18 cellular contexts compared by ENCODE assay signal in the genomic region with DNA sequence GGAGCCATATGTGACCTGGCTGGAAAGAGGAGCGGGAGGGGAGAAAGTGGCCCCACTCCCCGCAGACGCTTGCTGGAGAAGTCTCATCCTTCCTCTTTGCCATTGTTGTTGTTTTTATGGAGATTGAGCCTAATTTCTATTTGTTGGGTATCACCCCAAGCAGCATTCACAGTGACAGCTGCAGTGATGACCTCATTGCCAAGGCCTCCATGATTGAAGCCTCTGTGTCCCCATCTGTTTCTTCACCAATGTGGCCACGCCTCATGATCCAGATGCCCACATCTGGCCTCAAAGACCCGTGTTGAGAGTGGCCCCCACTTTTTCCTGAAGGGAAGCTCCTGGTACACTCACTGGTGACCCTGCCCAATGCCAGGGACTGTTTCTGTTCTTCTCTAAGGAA.
DNase-seq lines count a peak whose midpoint lies in the region; ATAC-seq, FAIRE-seq and TF ChIP-seq lines count a peak whose summit lies in the region.
"Had no signal": no experiment of that assay in that cellular context is flagged by ENCODE, and none has a peak within 500 bp of the region (broad histone marks: within the 10 kb centered on the region; RNA-seq: fewer than 3 reads in every experiment).

No MANE protein-coding gene starts in this region.

- H3K4me1 ChIP-seq in heart left ventricle (peaks cover 0 to 64% (median 21%) of the 10 kb centered on the region in 12 donors), heart right ventricle (peaks cover 3 to 68% (median 28%) of the 10 kb centered on the region in 9 donors), HepG2 (ENCODE audit: insufficient read depth, low read length) (no peaks in the 10 kb centered on the region), right lobe of liver (no peaks in the 10 kb centered on the region), endodermal cell (ENCODE audit: control insufficient read depth, insufficient read depth, low read length) (no peaks in the 10 kb centered on the region)
- H3K4me1 ChIP-seq: BLaER1 had no signal

- no peak for TF ChIP-seq CTCF in heart left ventricle (IDR thresholded peaks at IDR 0.05)
- no peak for TF ChIP-seq CTCF in heart right ventricle (IDR thresholded peaks at IDR 0.05)
- no peak for TF ChIP-seq CTCF in HepG2 (CRISPR knock-in tag; IDR thresholded peaks at IDR 0.05)
- TF ChIP-seq CTCF in right lobe of liver (IDR thresholded peaks at IDR 0.05): no peak
- no peak for TF ChIP-seq CTCF in endodermal cell (conservative IDR thresholded peaks at IDR 0.05)

- peak overlapping the region in 8 of 12 donors; percentile 28 to 94 (median 41) for H3K27ac ChIP-seq in heart left ventricle
- H3K27ac ChIP-seq in heart right ventricle: peak overlapping the region in 5 of 10 donors; percentile 15 to 87 (median 86)
- H3K27ac ChIP-seq in HepG2 (ENCODE audit: extremely low read length, insufficient read depth, low read length): no peak overlapping the region
- no peak overlapping the region for H3K27ac ChIP-seq in right lobe of liver
- no peak overlapping the region for H3K27ac ChIP-seq in endodermal cell (ENCODE audit: low read depth, low read length)
- H3K27ac ChIP-seq: BLaER1, GM23248 had no signal

- H3K9me3 ChIP-seq in heart left ventricle: no peaks in the 10 kb centered on the region
- H3K9me3 ChIP-seq in heart right ventricle: no peaks in the 10 kb centered on the region
- H3K9me3 ChIP-seq in HepG2 (ENCODE audit: low read length): no peaks in the 10 kb centered on the region
- no peaks in the 10 kb centered on the region for H3K9me3 ChIP-seq in right lobe of liver
- no peaks in the 10 kb centered on the region for H3K9me3 ChIP-seq in endodermal cell (ENCODE audit: control insufficient read depth, low read length)
- H3K9me3 ChIP-seq: BLaER1 had no signal

- no peak overlapping the region for H3K27ac Mint-ChIP-seq in endodermal cell
- H3K27ac Mint-ChIP-seq: CD14-positive monocyte; CD4-positive, alpha-beta memory T cell had no signal

- H3K36me3 ChIP-seq in heart left ventricle (no peaks in the 10 kb centered on the region), heart right ventricle (no peaks in the 10 kb centered on the region), HepG2 (replicated peaks in 1 of 2; ENCODE audit: control insufficient read depth in 1 of 2, insufficient read depth in 2 of 2, low read length in 2 of 2) (no peaks in the 10 kb centered on the region), right lobe of liver (no peaks in the 10 kb centered on the region), endodermal cell (ENCODE audit: control insufficient read depth, insufficient read depth, low read length) (no peaks in the 10 kb centered on the region)
- H3K36me3 ChIP-seq: BLaER1 had no signal

- TF ChIP-seq POLR2A in heart left ventricle (IDR thresholded peaks at IDR 0.05): no peak
- TF ChIP-seq POLR2A in HepG2 (IDR thresholded peaks at IDR 0.05; ENCODE audit: insufficient read depth in 1 of 2, low read depth in 2 of 2, low read length in 2 of 2): no peak
- TF ChIP-seq POLR2A in right lobe of liver (IDR thresholded peaks at IDR 0.05): no peak

- no peak overlapping the region for H2AFZ ChIP-seq in HepG2 (ENCODE audit: low read length)
- H2AFZ ChIP-seq: GM23248 had no signal

- intact Hi-C loops in heart left ventricle (cut with DNase I) (no loop called here), heart right ventricle (cut with DNase I) (no loop called here), HepG2 (cut with micrococcal nuclease; ENCODE audit: unreplicated experiment) (no loop called here), right lobe of liver (cut with DNase I) (no loop called here)

- no peak overlapping the region for H3K4me3 Mint-ChIP-seq in endodermal cell
- H3K4me3 Mint-ChIP-seq: CD14-positive monocyte; CD4-positive, alpha-beta memory T cell had no signal

- TF ChIP-seq EP300 in HepG2 (IDR thresholded peaks at IDR 0.05; ENCODE audit: low read depth in 2 of 2, low read length in 2 of 2) (no peak), HepG2 (CRISPR knock-in tag; IDR thresholded peaks at IDR 0.05; ENCODE audit: borderline replicate concordance) (no peak)

- in situ Hi-C loops in HepG2 (cut with HindIII; ENCODE audit: extremely low pct_ligation_motif_present, low pct_unique_long_range_greater_than_20kb): no loop called here

- no peak overlapping the region for H3K4me2 ChIP-seq in HepG2 (ENCODE audit: low read depth, low read length)
- H3K4me2 ChIP-seq: BLaER1 had no signal

- CTCF ChIA-PET in HepG2 (lab: Yijun Ruan, JAX; ENCODE audit: low intra/inter-chr PET ratio, low total read pairs): no interaction called here

- H3K4me1 Mint-ChIP-seq in endodermal cell: peaks cover 2% of the 10 kb centered on the region
- H3K4me1 Mint-ChIP-seq: CD4-positive, alpha-beta memory T cell had no signal

- no peaks in the 10 kb centered on the region for H3K9me3 Mint-ChIP-seq in endodermal cell
- H3K9me3 Mint-ChIP-seq: CD4-positive, alpha-beta memory T cell had no signal

- BruUV-seq in HepG2 (replicated peaks; lab: Mats Ljungman, UMichigan): no TSS peak

- TF ChIP-seq RAD21 in HepG2 (CRISPR knock-in tag; IDR thresholded peaks at IDR 0.05): no peak

- H3K36me3 Mint-ChIP-seq in endodermal cell (ENCODE audit: low read depth): no peaks in the 10 kb centered on the region
- H3K36me3 Mint-ChIP-seq: CD14-positive monocyte; CD4-positive, alpha-beta memory T cell had no signal

- ATAC-seq in heart left ventricle (no peak), heart right ventricle (no peak), HepG2 (no peak), right lobe of liver (no peak)

- H3K27me3 ChIP-seq in heart left ventricle (no peaks in the 10 kb centered on the region), heart right ventricle (no peaks in the 10 kb centered on the region), HepG2 (ENCODE audit: control insufficient read depth in 1 of 2, insufficient read depth in 2 of 2, low read length in 2 of 2) (peaks cover under 1 to 16% of the 10 kb centered on the region in 2 experiments; a peak in 2 of 5 replicates), right lobe of liver (no peaks in the 10 kb centered on the region), endodermal cell (ENCODE audit: control insufficient read depth, insufficient read depth, low read length, poor library complexity, severe bottlenecking) (no peaks in the 10 kb centered on the region)
- H3K27me3 ChIP-seq: BLaER1 had no signal

- FAIRE-seq in HepG2 (lab: Jason Lieb, UNC): no peak
- FAIRE-seq: G401.6, GM12891, GM19239 had no signal

- H3K27me3 Mint-ChIP-seq in endodermal cell (ENCODE audit: insufficient read depth): no peaks in the 10 kb centered on the region

- no peak overlapping the region for H3K4me3 ChIP-seq in heart left ventricle
- H3K4me3 ChIP-seq in heart right ventricle: no peak overlapping the region
- H3K4me3 ChIP-seq in HepG2 (replicated peaks in 1 of 3; ENCODE audit: insufficient read depth in 1 of 3, low read depth in 2 of 3, low read length in 3 of 3): no peak overlapping the region
- H3K4me3 ChIP-seq in right lobe of liver: no peak overlapping the region
- H3K4me3 ChIP-seq in endodermal cell (ENCODE audit: low read length): no peak overlapping the region
- H3K4me3 ChIP-seq: BLaER1, GM23248 had no signal

- DNase-seq in heart left ventricle: no peak
- no peak for DNase-seq in heart right ventricle
- no peak for DNase-seq in HepG2 (ENCODE audit: low spot score)
- DNase-seq in right lobe of liver: no peak
- peak; percentile 75 for DNase-seq in myocyte (ENCODE audit: low read depth)
- no peak for DNase-seq in endodermal cell
- DNase-seq in NCI-H1105 (lab: John Stamatoyannopoulos, UW): no peak
- DNase-seq in superior temporal gyrus (ENCODE audit: extremely low spot score): no peak
- DNase-seq: 8988T; Calu3; CD4-positive, alpha-beta memory T cell; GM23248; HCEC 1CT had no signal

- H4K20me1 ChIP-seq in HepG2 (ENCODE audit: insufficient read depth, low read length): no peaks in the 10 kb centered on the region
- H4K20me1 ChIP-seq: BLaER1 had no signal

- WGBS in heart left ventricle, 4 donors: 68 to 77% (median 73%) methylated on average over 5 of the region's 5 CpGs
- WGBS in heart right ventricle, 2 donors: 68 to 84% methylated on average over 5 of the region's 5 CpGs
- WGBS in HepG2 (ENCODE audit: low lambda C conversion rate): 7% methylated on average over 5 of the region's 5 CpGs
- WGBS in right lobe of liver (ENCODE audit: insufficient coverage, low coverage, low lambda C conversion rate, missing lambda C conversion rate): 80% methylated on average over 2 of the region's 5 CpGs
- 75 to 92% methylated on average over 4 to 5 of the region's 5 CpGs for WGBS in endodermal cell (ENCODE audit: insufficient coverage in 1 of 2, insufficient read length in 1 of 2), 2 experiments

- no peaks in the 10 kb centered on the region for H3K79me2 ChIP-seq in HepG2 (ENCODE audit: insufficient read depth, low read length)

- POLR2A ChIA-PET in HepG2 (lab: Yijun Ruan, JAX): no interaction called here

- H3K9ac ChIP-seq in HepG2 (ENCODE audit: insufficient read depth, low read depth, low read length): no peak overlapping the region
- no peak overlapping the region for H3K9ac ChIP-seq in endodermal cell (ENCODE audit: extremely low read depth, low read length, poor library complexity, severe bottlenecking)
- H3K9ac ChIP-seq: BLaER1, GM23248 had no signal

TF ChIP-seq in HepG2, 621 proteins besides CTCF, POLR2A, EP300 and RAD21:
- TF ChIP-seq ATF7 (IDR thresholded peaks at IDR 0.05) (peak; percentile 8; the same call in 1 of the 2 replicates), ATF7 (CRISPR knock-in tag; IDR thresholded peaks at IDR 0.05) (no peak), PHB2 (IDR thresholded peaks at IDR 0.05; ENCODE audit: partially characterized antibody) (no peak), JARID2 (CRISPR knock-in tag; IDR thresholded peaks at IDR 0.05; ENCODE audit: insufficient replicate concordance) (no peak), LRRFIP1 (CRISPR knock-in tag; conservative IDR thresholded peaks at IDR 0.05) (no peak)

Comparison
In these comparisons a context has a peak if more than half of its experiments do, and no peak if none do; other contexts are left out.
1. H3K27ac ChIP-seq: peak in heart left ventricle (8 of 12); none in HepG2 (single experiment), right lobe of liver (0 of 3) and endodermal cell (single experiment).